In the genomic region with DNA sequence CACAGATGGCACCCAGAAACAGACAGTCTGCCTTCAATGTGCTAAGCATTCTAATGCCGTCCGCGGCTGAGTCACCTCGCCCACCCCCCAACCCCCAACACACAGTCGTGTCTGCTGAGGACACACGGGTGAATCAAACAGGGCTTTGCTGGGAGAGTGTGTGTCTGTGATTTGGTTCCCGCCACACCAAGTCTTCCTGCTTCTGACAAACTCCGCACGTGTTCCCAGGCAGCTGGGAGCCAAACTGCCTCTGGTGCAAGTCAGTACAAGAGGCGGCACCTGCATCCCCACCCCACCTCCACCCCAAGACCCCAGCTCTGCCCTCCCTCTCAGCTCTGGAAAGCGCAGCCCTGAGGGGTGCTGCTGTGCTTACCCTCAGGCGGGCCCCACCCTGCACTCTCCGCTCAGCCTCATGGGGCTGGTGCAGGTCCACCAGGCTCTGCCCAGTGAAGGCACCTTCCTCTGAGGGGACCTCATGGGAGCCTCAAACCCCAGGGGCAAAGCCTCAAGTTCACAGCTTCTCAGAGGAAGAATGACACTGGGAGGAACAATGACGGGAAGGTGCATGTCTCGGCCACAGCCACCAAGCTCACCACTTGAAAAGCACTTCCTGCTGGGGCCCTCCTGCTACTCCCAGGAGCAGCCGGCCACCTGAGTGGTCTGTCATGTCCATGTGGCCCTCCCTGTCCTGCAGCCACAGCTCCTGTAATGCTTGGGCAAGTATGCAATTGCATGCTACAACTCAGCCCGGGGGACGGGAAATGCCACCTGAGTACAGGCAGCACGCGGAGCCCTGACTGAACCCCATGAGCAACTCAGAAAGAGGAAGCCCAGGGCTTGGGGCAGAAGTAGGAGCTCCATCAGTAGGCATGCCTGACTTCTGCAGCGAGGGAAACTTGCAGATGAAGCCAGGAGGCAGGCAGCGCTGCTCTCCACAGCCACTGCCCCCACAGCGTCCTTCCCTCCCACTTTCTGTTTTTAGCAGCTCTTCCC, we compare ENCODE assay signal across 8 cellular contexts. TPM values are rescaled to one million over a fixed set of nuclear protein-coding genes. Genes with fewer than 3 reads are reported as not detected.
DNase-seq lines count a peak whose midpoint lies in the region; ATAC-seq and TF ChIP-seq lines count a peak whose summit lies in the region.

No MANE protein-coding gene starts in this region.

- no peaks in the 10 kb centered on the region for H3K36me3 ChIP-seq in heart right ventricle

- H3K4me3 ChIP-seq in GM12865 (ENCODE audit: low read depth, low read length): peak overlapping the region; percentile 93
- peak overlapping the region in 7 of 10 donors; percentile 13 to 35 (median 29) for H3K4me3 ChIP-seq in heart right ventricle

- H3K27ac ChIP-seq in heart right ventricle: peak overlapping the region in 9 of 10 donors; percentile 18 to 83 (median 56)

- intact Hi-C loops in heart right ventricle (cut with DNase I): loop anchor here in 4 of 10 donors (5.0 kb wide), 1 partner anchor 40 kb away; a partner anchor contains a TSS

- H3K9me3 ChIP-seq in heart right ventricle: no peaks in the 10 kb centered on the region

- WGBS in heart right ventricle, 2 donors: 41% methylated on average over 23 of the region's 23 CpGs

- TF ChIP-seq CTCF in GM12865 (IDR thresholded peaks at IDR 0.05; ENCODE audit: insufficient read depth, low read depth, low read length, missing control alignments) (no peak), heart right ventricle (IDR thresholded peaks at IDR 0.05) (no peak), GM13977 (IDR thresholded peaks at IDR 0.05; ENCODE audit: extremely low read depth, insufficient read depth, missing control alignments) (no peak)

- DNase-seq in GM12865 (ENCODE audit: low read depth) (peak; percentile 89), OCI-M1 (lab: John Stamatoyannopoulos, UW) (peak; percentile 55), activated gamma-delta T cell (lab: John Stamatoyannopoulos, UW) (peak; percentile 55), heart right ventricle (no peak), GM13977 (ENCODE audit: low spot score) (no peak)
- peak; percentile 64 for DNase-seq in stimulated activated CD4-positive, alpha-beta T cell treated with anti-CD3 and anti-CD28 coated beads, Interleukin-4, amount 100 ng/mL, for 24 hours

- peaks cover 43 to 100% (median 81%) of the 10 kb centered on the region in 9 donors for H3K4me1 ChIP-seq in heart right ventricle

- in situ Hi-C loops in GM13977 (cut with MboI; ENCODE audit: low pct_unique_long_range_greater_than_20kb, low sequenced_read_pairs, unreplicated experiment): no loop called here

- H3K27me3 ChIP-seq in heart right ventricle: no peaks in the 10 kb centered on the region

- ATAC-seq in heart right ventricle: peak in 6 of 8 donors; percentile 17 to 55 (median 44)
- no peak for ATAC-seq in GM21576 (IDR thresholded peaks at IDR 0.05; ENCODE audit: unreplicated experiment)
- ATAC-seq in GM18511 (IDR thresholded peaks at IDR 0.05; ENCODE audit: unreplicated experiment): no peak

RNA-seq across cellular contexts. Expression of a gene that starts 15.1 kb away (rescaled TPM):
- 10 to 100 TPM; 20.8 to 29.0 (median 23.6) TPM for total RNA-seq in heart right ventricle
- 10 to 100 TPM; 22.9 to 25.6 TPM for polyA plus RNA-seq in heart right ventricle

RNA-seq across cellular contexts. Expression of a gene that starts 40.7 kb away (rescaled TPM):
- 1 to 10 TPM; 3.3 to 6.9 (median 4.6) TPM for total RNA-seq in heart right ventricle
- polyA plus RNA-seq in heart right ventricle: 1 to 10 TPM; 3.8 to 5.1 TPM

RNA-seq across cellular contexts. Expression of a gene that starts 45.1 kb away (rescaled TPM):
- total RNA-seq in heart right ventricle: 10 to 100 TPM; 20.0 to 26.6 (median 22.6) TPM
- polyA plus RNA-seq in heart right ventricle: 10 to 100 TPM; 11.3 to 16.4 TPM

Comparison
In these comparisons a context has a peak if more than half of its experiments do, and no peak if none do; other contexts are left out.
1. DNase-seq: peak in GM12865 (single experiment), OCI-M1 (single experiment), activated gamma-delta T cell (single experiment) and stimulated activated CD4-positive, alpha-beta T cell treated with anti-CD3 and anti-CD28 coated beads, Interleukin-4, amount 100 ng/mL, for 24 hours (single experiment); none in heart right ventricle (0 of 2) and GM13977 (single experiment).
2. ATAC-seq: peak in heart right ventricle (6 of 8); none in GM21576 (single experiment) and GM18511 (single experiment).